18 cellular contexts compared by ENCODE assay signal in genomic region chr2:155266579-155266978, GRCh38.
A peak's percentile ranks its signal among the peaks of the same experiment; 100 is the strongest.
DNase-seq lines count a peak whose midpoint lies in the region; ATAC-seq and TF ChIP-seq lines count a peak whose summit lies in the region.
"Had no signal": no experiment of that assay in that cellular context is flagged by ENCODE, and none has a peak within 500 bp of the region (broad histone marks: within the 10 kb centered on the region; RNA-seq: fewer than 3 reads in every experiment).

No MANE protein-coding gene starts in this region.

- no peaks in the 10 kb centered on the region for H3K27me3 ChIP-seq in spleen (replicated peaks in 1 of 7)
- H3K27me3 ChIP-seq: transverse colon had no signal

- no peaks in the 10 kb centered on the region for H3K4me1 ChIP-seq in spleen
- H3K4me1 ChIP-seq: transverse colon had no signal

- no peak for TF ChIP-seq POLR2A in spleen (IDR thresholded peaks at IDR 0.05)

- ATAC-seq in GM18511 (IDR thresholded peaks at IDR 0.05; ENCODE audit: unreplicated experiment) = peak; percentile 39
- ATAC-seq in HG03520 (IDR thresholded peaks at IDR 0.05; ENCODE audit: unreplicated experiment) = peak; percentile 40
- ATAC-seq: esophagus mucosa; naive thymus-derived CD8-positive, alpha-beta T cell had no signal

- H3K27ac ChIP-seq in spleen = no peak overlapping the region
- H3K27ac ChIP-seq: transverse colon had no signal

- H3K4me3 ChIP-seq in spleen = no peak overlapping the region
- H3K4me3 ChIP-seq: transverse colon had no signal

- intact Hi-C loops in spleen (cut with DNase I; ENCODE audit: low total_unique reads) = no loop called here

- peak; percentile 3 for DNase-seq in COR-L47 (lab: John Stamatoyannopoulos, UW)
- DNase-seq in ecto neural progenitor cell (ENCODE audit: low spot score) = peak; percentile 37
- DNase-seq in UCSD-AML1 (lab: John Stamatoyannopoulos, UW; ENCODE audit: unreplicated experiment) = no peak
- DNase-seq in NCI-H2171 treated with DMSO at 0.1 percent for 48 hours (lab: John Stamatoyannopoulos, UW) = no peak
- no peak for DNase-seq in C1 segment of cervical spinal cord (lab: John Stamatoyannopoulos, UW)
- DNase-seq in spleen = no peak
- DNase-seq: activated CD4-positive, alpha-beta memory T cell treated with anti-CD3 and anti-CD28 coated beads, Interleukin-2, amount 10 ng/mL, durations not matched to agents 7 days and 5 days; amniotic stem cell; HCEC 1CT; naive thymus-derived CD8-positive, alpha-beta T cell; NCI-H1092 treated with DMSO at 0.1 percent for 48 hours; NCI-H446 treated with DMSO at 0.1 percent for 48 hours; stimulated activated CD4-positive, alpha-beta T cell treated with anti-CD3 and anti-CD28 coated beads, Interleukin-1b, Interleukin-23, amount 100 ng/mL, for 48 hours; T-helper 9 cell; transverse colon had no signal

- no peaks in the 10 kb centered on the region for H3K36me3 ChIP-seq in spleen
- H3K36me3 ChIP-seq: transverse colon had no signal

- WGBS in spleen, 5 donors = 79 to 96% (median 82%) methylated on average over 3 of the region's 3 CpGs

- TF ChIP-seq CTCF in spleen (IDR thresholded peaks at IDR 0.05 in 8 of 11, conservative IDR thresholded peaks at IDR 0.05 in 3 of 11) = no peak

- peaks cover 0 to 15% (median 10%) of the 10 kb centered on the region in 8 donors for H3K9me3 ChIP-seq in spleen
- H3K9me3 ChIP-seq: transverse colon had no signal

Comparison
In these comparisons a context has a peak if more than half of its experiments do, and no peak if none do; other contexts are left out.
1. DNase-seq: peak in COR-L47 (single experiment) and ecto neural progenitor cell (single experiment); none in UCSD-AML1 (single experiment), NCI-H2171 treated with DMSO at 0.1 percent for 48 hours (single experiment), C1 segment of cervical spinal cord (0 of 14) and spleen (single experiment).